5 cellular contexts compared by ENCODE assay signal in the genomic region with DNA sequence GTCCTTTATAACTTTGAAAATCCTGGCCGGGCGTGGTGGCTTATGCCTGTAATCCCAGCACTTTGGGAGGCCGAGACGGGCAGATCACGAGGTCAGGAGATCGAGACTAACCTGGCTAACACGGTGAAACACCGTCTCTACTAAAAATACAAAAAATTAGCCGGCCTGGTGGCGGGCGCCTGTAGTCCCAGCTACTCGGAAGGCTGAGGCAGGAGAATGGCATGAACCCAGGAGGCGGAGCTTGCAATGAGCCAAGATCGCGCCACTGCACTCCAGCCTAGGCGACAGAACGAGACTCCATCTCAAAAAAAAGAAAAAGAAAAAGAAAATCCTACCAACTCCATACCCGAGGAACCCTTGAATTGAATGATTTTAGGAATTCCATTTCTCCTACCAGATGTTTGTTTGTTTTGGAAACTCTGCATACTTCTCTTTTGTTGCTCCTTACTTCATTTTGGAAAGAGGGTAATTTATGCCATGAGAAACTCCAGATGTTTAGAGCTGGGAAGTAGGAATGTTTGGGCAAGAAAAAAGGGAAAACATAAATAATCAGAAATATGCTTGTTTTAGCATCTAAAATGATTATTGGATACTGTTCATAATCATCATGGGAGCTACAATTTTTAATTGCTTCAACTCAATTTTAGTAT. TPM values are rescaled to one million over a fixed set of nuclear protein-coding genes. Genes with fewer than 3 reads are reported as not detected.
"Had no signal": no experiment of that assay in that cellular context is flagged by ENCODE, and none has a peak within 500 bp of the region (broad histone marks: within the 10 kb centered on the region; RNA-seq: fewer than 3 reads in every experiment).

No MANE protein-coding gene starts in this region.

RNA-seq across cellular contexts. Expression of gene BMP8A, which starts 24.2 kb away (rescaled TPM):
- total RNA-seq: activated CD4-positive, alpha-beta memory T cell treated with anti-CD3 and anti-CD28 coated beads for 36 hours; activated CD4-positive, alpha-beta T cell treated with anti-CD3 and anti-CD28 coated beads, Interleukin-2, amount 10 ng/mL, durations not matched to agents 7 days and 5 days; aorta; IMR-90; T-helper 2 cell treated with Interferon-gamma antibody and Interleukin-4, amounts not matched to agents 100 ng/mL and 5 ng/mL, for 36 hours had no signal
- polyA plus RNA-seq: aorta, IMR-90 had no signal
